ENCODE assay signal across 8 cellular contexts in the genomic region with DNA sequence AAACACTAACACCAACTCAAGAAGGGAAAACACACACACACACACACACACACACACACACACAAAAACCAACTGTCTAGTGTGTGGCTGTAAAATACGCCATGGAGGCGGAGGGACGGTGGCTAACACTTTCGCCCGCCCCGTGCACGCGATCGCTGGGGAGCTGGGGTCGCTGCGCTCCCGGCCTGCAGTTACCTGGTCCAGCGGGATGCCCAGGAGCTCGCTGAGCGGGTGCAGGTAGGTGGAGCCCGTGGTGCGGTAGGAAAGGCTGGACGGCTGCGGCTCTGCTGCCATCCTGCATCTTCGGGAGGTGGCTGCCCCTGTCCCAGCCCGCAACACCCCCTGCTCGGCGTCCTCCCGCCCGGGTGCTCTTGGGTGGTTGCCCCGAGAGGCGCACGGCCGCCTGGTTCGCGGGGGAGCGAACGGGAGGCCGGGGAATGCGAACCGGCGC. TPM values are rescaled to one million over a fixed set of nuclear protein-coding genes. Genes with fewer than 3 reads are reported as not detected.
DNase-seq lines count a peak whose midpoint lies in the region; ATAC-seq and TF ChIP-seq lines count a peak whose summit lies in the region.

No MANE protein-coding gene starts in this region.

- peak; percentile 27 for ATAC-seq in HG03280 (IDR thresholded peaks at IDR 0.05; ENCODE audit: unreplicated experiment)
- ATAC-seq in upper lobe of left lung (ENCODE audit: low FRiP score in 2 of 2): peak; percentile 51

- H3K27ac ChIP-seq in SJCRH30 (peak overlapping the region; percentile 55), upper lobe of left lung (peak overlapping the region; percentile 86 to 94 (median 92))
- peak overlapping the region; percentile 68 for H3K27ac ChIP-seq in effector memory CD4-positive, alpha-beta T cell (ENCODE audit: insufficient read depth, low read length, poor library complexity, severe bottlenecking)

- TF ChIP-seq EP300 in upper lobe of left lung (IDR thresholded peaks at IDR 0.05): no peak

- no peaks in the 10 kb centered on the region for H3K4me1 ChIP-seq in SJCRH30
- peaks cover 25% of the 10 kb centered on the region for H3K4me1 ChIP-seq in effector memory CD4-positive, alpha-beta T cell (ENCODE audit: control insufficient read depth, insufficient read depth, low read length, poor library complexity, severe bottlenecking)
- H3K4me1 ChIP-seq in mononuclear cell (ENCODE audit: insufficient read depth, low read length): peaks cover 49% of the 10 kb centered on the region
- peaks cover 23 to 41% (median 28%) of the 10 kb centered on the region in 4 donors for H3K4me1 ChIP-seq in upper lobe of left lung

- CTCF ChIA-PET in AG04449 (lab: Yijun Ruan, JAX): interaction anchor here (1.8 kb wide), 1 partner anchor 86 kb away, joined by 5 read pairs; no protein-coding TSS in a partner anchor

- H3K4me3 ChIP-seq in AG04449 (ENCODE audit: low read depth, low read length) (peak overlapping the region; percentile 91), SJCRH30 (peak overlapping the region; percentile 79), mononuclear cell (ENCODE audit: low read length) (peak overlapping the region; percentile 63), upper lobe of left lung (peak overlapping the region; percentile 51 to 93 (median 82))
- peak overlapping the region; percentile 79 for H3K4me3 ChIP-seq in effector memory CD4-positive, alpha-beta T cell (ENCODE audit: insufficient read depth, low read depth, low read length, poor library complexity, severe bottlenecking)

- H3K27me3 ChIP-seq in SJCRH30 (no peaks in the 10 kb centered on the region), mononuclear cell (ENCODE audit: insufficient read depth, low read length) (no peaks in the 10 kb centered on the region), upper lobe of left lung (no peaks in the 10 kb centered on the region)
- H3K27me3 ChIP-seq in effector memory CD4-positive, alpha-beta T cell (replicated peaks; ENCODE audit: control insufficient read depth, insufficient read depth, low read length, poor library complexity, severe bottlenecking): no peaks in the 10 kb centered on the region

- POLR2A ChIA-PET in AG04449 (lab: Yijun Ruan, JAX): no interaction called here

- DNase-seq in AG04449 (ENCODE audit: low read depth, low spot score): no peak
- peak; percentile 23 for DNase-seq in GM19238 (ENCODE audit: insufficient read length, low spot score)
- DNase-seq in SJCRH30: no peak
- DNase-seq in effector memory CD4-positive, alpha-beta T cell: peak in 2 of 3 donors; percentile 19 to 35
- peak in 1 of 2 donors; percentile 58 for DNase-seq in upper lobe of left lung
- no peak for DNase-seq in central memory CD4-positive, alpha-beta T cell

- H3K36me3 ChIP-seq in SJCRH30 (no peaks in the 10 kb centered on the region), upper lobe of left lung (no peaks in the 10 kb centered on the region)
- no peaks in the 10 kb centered on the region for H3K36me3 ChIP-seq in effector memory CD4-positive, alpha-beta T cell (ENCODE audit: control insufficient read depth, insufficient read depth, low read length)

- TF ChIP-seq POLR2A in upper lobe of left lung (IDR thresholded peaks at IDR 0.05): no peak

- no peak for TF ChIP-seq CTCF in AG04449 (IDR thresholded peaks at IDR 0.05; ENCODE audit: insufficient read depth, low read length, missing control alignments)
- no peak for TF ChIP-seq CTCF in upper lobe of left lung (IDR thresholded peaks at IDR 0.05)

- WGBS in upper lobe of left lung, 2 donors: 1 to 2% methylated on average over 6 to 21 of the region's 37 CpGs

- H3K9me3 ChIP-seq in SJCRH30 (replicated peaks) (no peaks in the 10 kb centered on the region), mononuclear cell (ENCODE audit: low read depth, low read length) (no peaks in the 10 kb centered on the region), upper lobe of left lung (no peaks in the 10 kb centered on the region)
- H3K9me3 ChIP-seq in effector memory CD4-positive, alpha-beta T cell (ENCODE audit: control insufficient read depth, low read length): no peaks in the 10 kb centered on the region

RNA-seq across cellular contexts. Expression of gene MBOAT1, which starts 0.3 kb away (rescaled TPM):
- 7.7 and 8.2 TPM in 2 replicates for total RNA-seq in SJCRH30 (2014; rRNA removed; shearing (Covaris generic))
- total RNA-seq in mononuclear cell (9.9 TPM), upper lobe of left lung (10 to 100 TPM in 4 of 6 donors, 1 to 10 TPM in 2; 4.2 to 17.5 (median 12.2) TPM)

Comparison
In these comparisons a context has a peak if more than half of its experiments do, and no peak if none do; other contexts are left out.
1. DNase-seq: peak in GM19238 (single experiment) and effector memory CD4-positive, alpha-beta T cell (2 of 3); none in AG04449 (single experiment), SJCRH30 (0 of 2) and central memory CD4-positive, alpha-beta T cell (single experiment).
2. Peak in every context shown above with its lines, with median percentiles within 50 percentile points of each other: H3K4me3 ChIP-seq and H3K27ac ChIP-seq.